23 cellular contexts compared by ENCODE assay signal in the genomic region with DNA sequence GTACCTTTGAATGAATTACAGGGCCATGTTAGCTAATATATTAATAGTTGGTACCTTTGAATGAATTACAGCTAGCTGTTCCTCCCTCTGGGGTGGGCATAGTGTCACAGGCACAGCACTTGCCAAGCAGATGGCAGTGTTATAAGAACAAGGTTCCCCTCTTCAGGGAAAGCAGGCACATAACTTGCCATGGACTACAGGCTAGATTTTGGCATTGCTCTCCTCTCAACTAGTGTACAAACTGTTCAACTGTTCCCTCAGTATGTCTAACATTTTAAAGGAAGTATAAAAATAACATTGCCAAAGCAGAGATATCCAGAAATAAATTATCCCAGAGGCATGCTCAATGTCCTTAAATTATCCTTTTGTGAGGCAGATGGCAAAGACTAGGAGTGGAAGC.
"Had no signal": no experiment of that assay in that cellular context is flagged by ENCODE, and none has a peak within 500 bp of the region (broad histone marks: within the 10 kb centered on the region; RNA-seq: fewer than 3 reads in every experiment).

No MANE protein-coding gene starts in this region.

- ATAC-seq: activated T-cell treated with anti-CD3 and anti-CD28 coated beads, Interleukin-2, amount 50 U/mL, for 4 hours; foreskin keratinocyte; lower lobe of right lung; naive thymus-derived CD4-positive, alpha-beta T cell had no signal

- H3K27ac Mint-ChIP-seq: activated B cell treated with CpG ODN at 0.5 μM for 24 hours; activated naive CD8-positive, alpha-beta T cell treated with anti-CD3 and anti-CD28 coated beads, Interleukin-2, amount 10 ng/mL, durations not matched to agents 7 days and 5 days; naive thymus-derived CD4-positive, alpha-beta T cell; progenitor cell of endocrine pancreas; stimulated activated naive CD8-positive, alpha-beta T cell treated with anti-CD3 and anti-CD28 coated beads, Interleukin-15, Interleukin-2, amounts not matched to agents 100 ng/mL and 50 ng/mL, for 24 hours had no signal

- DNase-seq: activated B cell treated with CpG ODN at 0.5 μM for 24 hours; activated CD4-positive, alpha-beta T cell treated with anti-CD3 and anti-CD28 coated beads for 4 hours; activated CD4-positive, alpha-beta T cell treated with anti-CD3 and anti-CD28 coated beads, Interleukin-2, amount 50 U/mL, for 48 hours; activated CD8-positive, alpha-beta memory T cell treated with anti-CD3 and anti-CD28 coated beads, Interleukin-2, amount 50 U/mL, for 48 hours; activated naive CD4-positive, alpha-beta T cell treated with Interleukin-2 at 50 U/mL for 16 hours; activated naive CD8-positive, alpha-beta T cell treated with anti-CD3 and anti-CD28 coated beads, Interleukin-2, amount 10 ng/mL, durations not matched to agents 7 days and 5 days; activated T-cell treated with anti-CD3 and anti-CD28 coated beads, Interleukin-2, amount 50 U/mL, for 4 hours; amygdala; dermis blood vessel endothelial cell; effector CD8-positive, alpha-beta T cell; foreskin keratinocyte; hypothalamus; lower lobe of right lung; mesendoderm; naive thymus-derived CD4-positive, alpha-beta T cell; stimulated activated CD4-positive, alpha-beta T cell treated with anti-CD3 and anti-CD28 coated beads, Interleukin-1b, Interleukin-23, amount 100 ng/mL, for 48 hours; T-helper 1 cell had no signal

- H3K9me3 ChIP-seq: lower lobe of right lung, suprapubic skin, tibial nerve had no signal

- H3K4me1 Mint-ChIP-seq: activated B cell treated with CpG ODN at 0.5 μM for 24 hours; activated naive CD8-positive, alpha-beta T cell treated with anti-CD3 and anti-CD28 coated beads, Interleukin-2, amount 10 ng/mL, durations not matched to agents 7 days and 5 days; naive thymus-derived CD4-positive, alpha-beta T cell; neural crest cell had no signal

- H3K4me3 Mint-ChIP-seq: activated B cell treated with CpG ODN at 0.5 μM for 24 hours; activated naive CD8-positive, alpha-beta T cell treated with anti-CD3 and anti-CD28 coated beads, Interleukin-2, amount 10 ng/mL, durations not matched to agents 7 days and 5 days; activated T-cell treated with anti-CD3 and anti-CD28 coated beads, Interleukin-2, amount 50 U/mL, for 4 hours; naive thymus-derived CD4-positive, alpha-beta T cell; neural crest cell; stimulated activated naive CD8-positive, alpha-beta T cell treated with anti-CD3 and anti-CD28 coated beads, Interleukin-15, Interleukin-2, amounts not matched to agents 100 ng/mL and 50 ng/mL, for 24 hours had no signal

- H3K27ac ChIP-seq: foreskin keratinocyte, lower lobe of right lung, skin epidermis, suprapubic skin, tibial nerve had no signal

- H3K27me3 Mint-ChIP-seq: activated B cell treated with CpG ODN at 0.5 μM for 24 hours; activated naive CD8-positive, alpha-beta T cell treated with anti-CD3 and anti-CD28 coated beads, Interleukin-2, amount 10 ng/mL, durations not matched to agents 7 days and 5 days; naive thymus-derived CD4-positive, alpha-beta T cell; progenitor cell of endocrine pancreas; stimulated activated naive CD8-positive, alpha-beta T cell treated with anti-CD3 and anti-CD28 coated beads, Interleukin-15, Interleukin-2, amounts not matched to agents 100 ng/mL and 50 ng/mL, for 24 hours had no signal

- H3K27me3 ChIP-seq: foreskin keratinocyte, suprapubic skin, tibial nerve had no signal

- H3K36me3 ChIP-seq: lower lobe of right lung had no signal

- H3K4me3 ChIP-seq: lower lobe of right lung, skin epidermis, suprapubic skin, tibial nerve had no signal

- H3K4me1 ChIP-seq: foreskin keratinocyte, lower lobe of right lung had no signal
